In the genomic region with DNA sequence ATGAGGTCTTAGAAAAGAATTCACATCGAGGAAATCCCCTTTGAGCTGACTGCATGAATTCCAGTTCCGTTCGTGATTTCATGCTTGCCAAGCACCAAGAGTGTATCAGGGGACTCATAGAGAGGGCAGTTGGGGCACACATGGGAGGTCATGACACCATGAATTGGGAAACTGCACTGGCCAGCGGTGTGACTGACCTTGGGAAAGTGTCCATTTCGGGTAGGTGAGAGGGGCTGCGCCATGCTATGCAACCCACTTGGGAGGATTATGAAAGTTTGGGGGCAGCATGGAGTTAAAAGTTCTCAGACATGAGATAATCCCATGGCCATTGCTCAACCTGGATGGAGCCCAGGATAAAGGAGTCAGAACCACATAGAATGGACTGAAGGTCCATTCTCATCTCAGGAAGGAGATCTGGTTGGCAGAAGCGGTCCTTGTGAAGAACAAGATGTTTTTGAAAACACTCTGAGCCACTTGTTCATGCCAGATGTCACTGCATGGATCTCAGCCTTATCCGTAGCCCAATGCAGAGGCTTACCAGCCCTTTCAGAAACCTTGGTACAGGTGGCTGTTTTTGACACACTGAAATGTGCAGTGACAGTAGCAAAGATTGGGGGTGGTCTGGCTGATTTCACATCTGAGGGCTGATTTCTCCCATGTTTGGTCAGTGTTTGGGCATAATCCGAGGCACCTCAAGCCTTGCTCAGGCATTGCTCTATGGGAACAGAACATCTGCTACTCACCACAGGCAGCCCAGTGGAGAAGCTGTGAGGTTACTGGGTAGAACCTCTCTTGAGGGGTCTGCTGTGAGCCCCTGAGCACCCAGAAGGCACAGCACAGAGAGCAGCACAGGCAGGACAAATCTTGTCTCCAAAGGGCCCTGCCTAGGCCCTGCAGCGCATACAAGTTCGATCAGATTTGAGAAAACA, we compare ENCODE assay signal across 27 cellular contexts.
DNase-seq lines count a peak whose midpoint lies in the region; ATAC-seq, FAIRE-seq and TF ChIP-seq lines count a peak whose summit lies in the region.
"Had no signal": no experiment of that assay in that cellular context is flagged by ENCODE, and none has a peak within 500 bp of the region (broad histone marks: within the 10 kb centered on the region; RNA-seq: fewer than 3 reads in every experiment).

No MANE protein-coding gene starts in this region.

- H3K27me3 ChIP-seq in right cardiac atrium (ENCODE audit: control insufficient read depth, insufficient read depth) (no peaks in the 10 kb centered on the region), skeletal muscle tissue (ENCODE audit: control insufficient read depth in 3 of 3, insufficient read depth in 3 of 3, low read length in 3 of 3) (no peaks in the 10 kb centered on the region), MG63 (no peaks in the 10 kb centered on the region)
- H3K27me3 ChIP-seq: colonic mucosa, left lung, upper lobe of left lung had no signal

- no peak for FAIRE-seq in HTR-8/SVneo (lab: Jason Lieb, UNC)

- H3K27ac ChIP-seq in right cardiac atrium (ENCODE audit: low read length) (no peak overlapping the region), skeletal muscle tissue (ENCODE audit: low read depth, low read length) (peak overlapping the region; percentile 30)
- H3K27ac ChIP-seq: colonic mucosa, left lung, upper lobe of left lung had no signal

- no peak overlapping the region for H3K4me3 ChIP-seq in AG10803 (ENCODE audit: low read length)
- H3K4me3 ChIP-seq in right cardiac atrium (ENCODE audit: low read length): no peak overlapping the region
- H3K4me3 ChIP-seq in skeletal muscle tissue (ENCODE audit: low read length in 3 of 3): no peak overlapping the region
- H3K4me3 ChIP-seq in MG63: no peak overlapping the region
- H3K4me3 ChIP-seq: colonic mucosa, left lung, mucosa of descending colon, upper lobe of left lung had no signal

- intact Hi-C loops in right cardiac atrium (cut with DNase I): no loop called here

- no peak overlapping the region for H3K9ac ChIP-seq in skeletal muscle tissue (ENCODE audit: low read depth in 1 of 3, low read length in 3 of 3)

- H3K36me3 ChIP-seq in skeletal muscle tissue (ENCODE audit: control insufficient read depth in 3 of 3, insufficient read depth in 3 of 3, low read length in 3 of 3) (no peaks in the 10 kb centered on the region), MG63 (no peaks in the 10 kb centered on the region)
- H3K36me3 ChIP-seq: colonic mucosa, left lung, upper lobe of left lung had no signal

- DNase-seq in AG10803 (ENCODE audit: low read depth): peak; percentile 36
- peak; percentile 5 for DNase-seq in dermis blood vessel endothelial cell
- DNase-seq in right cardiac atrium: peak; percentile 50 to 52 (median 51)
- DNase-seq in COLO668 (lab: John Stamatoyannopoulos, UW; ENCODE audit: unreplicated experiment): no peak
- no peak for DNase-seq in MG63
- DNase-seq in T-helper 1 cell: no peak
- no peak for DNase-seq in HTR-8/SVneo (ENCODE audit: insufficient read length, low spot score)
- DNase-seq: activated CD4-positive, alpha-beta T cell treated with anti-CD3 and anti-CD28 coated beads, Interleukin-2, amount 50 U/mL, for 4 hours; activated CD8-positive, alpha-beta memory T cell treated with anti-CD3 and anti-CD28 coated beads, Interleukin-2, amount 50 U/mL, for 48 hours; activated naive CD8-positive, alpha-beta T cell treated with anti-CD3 and anti-CD28 coated beads, Interleukin-2, amount 10 ng/mL, durations not matched to agents 7 days and 5 days; C1 segment of cervical spinal cord; colonic mucosa; endodermal cell; H9; head of caudate nucleus; left lung; NCI-H1694; NCI-H2171; NCI-H526; RPMI8226; stimulated activated CD4-positive, alpha-beta T cell treated with anti-CD3 and anti-CD28 coated beads, Interleukin-12 subunit alpha, Interleukin-12 subunit beta, amount 100 ng/mL, for 4 hours; stimulated activated CD4-positive, alpha-beta T cell treated with anti-CD3 and anti-CD28 coated beads, Interleukin-4, amount 100 ng/mL, for 4 hours; stimulated activated naive CD8-positive, alpha-beta T cell treated with anti-CD3 and anti-CD28 coated beads, Interleukin-15, Interleukin-2, amounts not matched to agents 100 U/mL and 50 U/mL, for 24 hours; upper lobe of left lung had no signal

- ATAC-seq in right cardiac atrium: peak; percentile 75 to 89
- ATAC-seq: left lung; mucosa of descending colon; stimulated activated naive CD8-positive, alpha-beta T cell treated with anti-CD3 and anti-CD28 coated beads, Interleukin-15, Interleukin-2, amounts not matched to agents 100 U/mL and 50 U/mL, for 24 hours; WTC11 had no signal

- H3K9me3 ChIP-seq in right cardiac atrium (ENCODE audit: control insufficient read depth, low read length) (no peaks in the 10 kb centered on the region), skeletal muscle tissue (ENCODE audit: control insufficient read depth in 3 of 3, low read length in 3 of 3) (no peaks in the 10 kb centered on the region), MG63 (no peaks in the 10 kb centered on the region)
- H3K9me3 ChIP-seq: colonic mucosa, left lung, mucosa of descending colon, upper lobe of left lung had no signal

- H3K4me1 ChIP-seq in right cardiac atrium (ENCODE audit: control insufficient read depth, insufficient read depth, low read length): peaks cover 2% of the 10 kb centered on the region
- H3K4me1 ChIP-seq in skeletal muscle tissue (ENCODE audit: control insufficient read depth in 3 of 3, insufficient read depth in 3 of 3, low read length in 3 of 3): peaks cover 0 to 7% (median 2%) of the 10 kb centered on the region in 3 donors
- H3K4me1 ChIP-seq: colonic mucosa, left lung, upper lobe of left lung had no signal

- WGBS in right cardiac atrium: 74% methylated on average over 11 of the region's 11 CpGs

- no peak for TF ChIP-seq CTCF in AG10803 (conservative IDR thresholded peaks at IDR 0.05; ENCODE audit: low read length)

Comparison
In these comparisons a context has a peak if more than half of its experiments do, and no peak if none do; other contexts are left out.
1. DNase-seq: peak in AG10803 (single experiment), dermis blood vessel endothelial cell (single experiment) and right cardiac atrium (3 of 3); none in COLO668 (single experiment), MG63 (single experiment), T-helper 1 cell (0 of 5) and HTR-8/SVneo (single experiment).